In genomic region chr17:34163681-34164080, GRCh38 we compare ENCODE assay signal across 10 cellular contexts.
DNase-seq lines count a peak whose midpoint lies in the region; ATAC-seq and TF ChIP-seq lines count a peak whose summit lies in the region.
"Had no signal": no experiment of that assay in that cellular context is flagged by ENCODE, and none has a peak within 500 bp of the region (broad histone marks: within the 10 kb centered on the region; RNA-seq: fewer than 3 reads in every experiment).

No MANE protein-coding gene starts in this region.

- peak; percentile 48 for TF ChIP-seq CTCF in OCI-LY3 (IDR thresholded peaks at IDR 0.05; ENCODE audit: low read depth, low read length)
- TF ChIP-seq CTCF in fibroblast of mammary gland (conservative IDR thresholded peaks at IDR 0.05; ENCODE audit: control insufficient read depth, insufficient read depth, low read depth, low read length), result peak; percentile 51
- peak; percentile 50 for TF ChIP-seq CTCF in smooth muscle cell (IDR thresholded peaks at IDR 0.05; ENCODE audit: borderline replicate concordance, insufficient read depth, poor library complexity, severe bottlenecking)

- no peaks in the 10 kb centered on the region for H3K36me3 ChIP-seq in OCI-LY3 (replicated peaks; ENCODE audit: low read depth, low read length)
- H3K36me3 ChIP-seq in smooth muscle cell (ENCODE audit: low read depth), result no peaks in the 10 kb centered on the region
- H3K36me3 ChIP-seq in CD4-positive, alpha-beta memory T cell (ENCODE audit: insufficient read depth, low read length), result no peaks in the 10 kb centered on the region

- peaks cover 66% of the 10 kb centered on the region for H3K27me3 ChIP-seq in OCI-LY3 (ENCODE audit: low read depth, low read length)
- H3K27me3 ChIP-seq in smooth muscle cell (ENCODE audit: low read depth), result peaks cover 33% of the 10 kb centered on the region
- no peaks in the 10 kb centered on the region for H3K27me3 ChIP-seq in CD4-positive, alpha-beta memory T cell (ENCODE audit: insufficient read depth, low read length)

- no peak overlapping the region for H3K27ac ChIP-seq in OCI-LY3 (ENCODE audit: low read length)
- no peak overlapping the region for H3K27ac ChIP-seq in smooth muscle cell (ENCODE audit: low read depth)
- no peak overlapping the region for H3K27ac ChIP-seq in CD4-positive, alpha-beta memory T cell (ENCODE audit: low read depth, low read length)

- H3K4me2 ChIP-seq in OCI-LY3 (ENCODE audit: low read length) (no peak overlapping the region), smooth muscle cell (no peak overlapping the region)

- ATAC-seq in GM21825 (IDR thresholded peaks at IDR 0.05; ENCODE audit: unreplicated experiment), result no peak

- H2AFZ ChIP-seq in OCI-LY3 (ENCODE audit: low read depth, low read length) (no peak overlapping the region), smooth muscle cell (ENCODE audit: low read depth) (no peak overlapping the region)

- no peaks in the 10 kb centered on the region for H3K4me1 Mint-ChIP-seq in CD4-positive, alpha-beta memory T cell

- intact Hi-C loops in CD4-positive, alpha-beta memory T cell (cut with micrococcal nuclease), result no loop called here

- peaks cover 21 to 33% of the 10 kb centered on the region in 2 donors for H3K27me3 Mint-ChIP-seq in CD4-positive, alpha-beta memory T cell

- H3K9ac ChIP-seq in OCI-LY3 (ENCODE audit: low read length) (no peak overlapping the region), smooth muscle cell (ENCODE audit: low read depth) (no peak overlapping the region)

- no peaks in the 10 kb centered on the region for H4K20me1 ChIP-seq in OCI-LY3 (ENCODE audit: insufficient read depth, low read length)
- H4K20me1 ChIP-seq in smooth muscle cell (ENCODE audit: low read depth), result no peaks in the 10 kb centered on the region

- no peak overlapping the region for H3K4me3 Mint-ChIP-seq in CD4-positive, alpha-beta memory T cell

- no peaks in the 10 kb centered on the region for H3K36me3 Mint-ChIP-seq in CD4-positive, alpha-beta memory T cell

- no peak overlapping the region for H3K27ac Mint-ChIP-seq in CD4-positive, alpha-beta memory T cell

- H3K4me3 ChIP-seq in OCI-LY3 (ENCODE audit: low read length) (no peak overlapping the region), fibroblast of mammary gland (ENCODE audit: control insufficient read depth, low read depth, low read length) (no peak overlapping the region), smooth muscle cell (no peak overlapping the region)
- no peak overlapping the region for H3K4me3 ChIP-seq in CD4-positive, alpha-beta memory T cell (ENCODE audit: low read length in 2 of 2)

- WGBS in smooth muscle cell (ENCODE audit: low lambda C conversion rate), result 38% methylated on average over 8 of the region's 8 CpGs

- H3K4me1 ChIP-seq in OCI-LY3 (ENCODE audit: low read length) (no peaks in the 10 kb centered on the region), smooth muscle cell (ENCODE audit: low read depth) (peaks cover 7% of the 10 kb centered on the region)
- no peaks in the 10 kb centered on the region for H3K4me1 ChIP-seq in CD4-positive, alpha-beta memory T cell (ENCODE audit: insufficient read depth, low read length)

- peaks cover 0 to 4% (median 0%) of the 10 kb centered on the region in 8 donors for H3K9me3 Mint-ChIP-seq in CD4-positive, alpha-beta memory T cell

- POLR2A ChIA-PET in CD4-positive, alpha-beta memory T cell (lab: Charles Lee; ENCODE audit: partially characterized antibody), result no interaction called here

- H3F3A ChIP-seq in smooth muscle cell (ENCODE audit: low read depth), result peaks cover 3% of the 10 kb centered on the region

- H3K79me2 ChIP-seq in OCI-LY3 (ENCODE audit: low read length) (no peaks in the 10 kb centered on the region), smooth muscle cell (ENCODE audit: low read depth) (no peaks in the 10 kb centered on the region)

- CTCF ChIA-PET in CD4-positive, alpha-beta memory T cell (lab: Charles Lee; ENCODE audit: partially characterized antibody), result interaction anchor here (2.5 kb wide), 1 partner anchor 8 kb away, joined by 16 read pairs; no protein-coding TSS in a partner anchor

- DNase-seq in NCI-H2107 treated with DMSO at 0.1 percent for 48 hours (lab: John Stamatoyannopoulos, UW; ENCODE audit: unreplicated experiment), result peak; percentile 10
- DNase-seq in NCI-H2107 (lab: John Stamatoyannopoulos, UW), result no peak
- DNase-seq in fibroblast of mammary gland (ENCODE audit: low read depth), result peak; percentile 31
- DNase-seq in smooth muscle cell (lab: John Stamatoyannopoulos, UW; ENCODE audit: unreplicated experiment), result no peak
- DNase-seq in activated effector memory CD4-positive, alpha-beta T cell treated with Interleukin-2 at 50 U/mL for 16 hours, result no peak
- DNase-seq in CD4-positive, alpha-beta memory T cell, result no peak
- DNase-seq: ACHN, hippocampal formation had no signal

- H3K9me3 ChIP-seq in OCI-LY3 (ENCODE audit: insufficient read depth, low read length), result no peaks in the 10 kb centered on the region
- H3K9me3 ChIP-seq in smooth muscle cell (replicated peaks; ENCODE audit: low read depth), result no peaks in the 10 kb centered on the region
- H3K9me3 ChIP-seq in CD4-positive, alpha-beta memory T cell (ENCODE audit: control insufficient read depth in 1 of 2, low read length in 2 of 2), result no peaks in the 10 kb centered on the region

Comparison
In these comparisons a context has a peak if more than half of its experiments do, and no peak if none do; other contexts are left out.
1. DNase-seq: peak in NCI-H2107 treated with DMSO at 0.1 percent for 48 hours (single experiment) and fibroblast of mammary gland (single experiment); none in NCI-H2107 (single experiment), smooth muscle cell (single experiment), activated effector memory CD4-positive, alpha-beta T cell treated with Interleukin-2 at 50 U/mL for 16 hours (single experiment) and CD4-positive, alpha-beta memory T cell (0 of 5).
2. Peak in every context shown above with its lines, with median percentiles within 50 percentile points of each other: CTCF ChIP-seq.